Comparison of ENCODE assay signal across 2 cellular contexts in genomic region chrX:8462488-8462887, GRCh38.
TF ChIP-seq lines count a peak whose summit lies in the region.

No MANE protein-coding gene starts in this region.

TF ChIP-seq in HepG2, 621 proteins besides CTCF, POLR2A, EP300 and RAD21:
- TF ChIP-seq HNRNPK (IDR thresholded peaks at IDR 0.05; ENCODE audit: low read depth, low read length, poor library complexity, severe bottlenecking) (peak; percentile 82), ZNF343 (CRISPR knock-in tag; IDR thresholded peaks at IDR 0.05) (no peak)

TF ChIP-seq in K562, 482 proteins besides CTCF, POLR2A, EP300 and RAD21:
- TF ChIP-seq, protein P1, sequence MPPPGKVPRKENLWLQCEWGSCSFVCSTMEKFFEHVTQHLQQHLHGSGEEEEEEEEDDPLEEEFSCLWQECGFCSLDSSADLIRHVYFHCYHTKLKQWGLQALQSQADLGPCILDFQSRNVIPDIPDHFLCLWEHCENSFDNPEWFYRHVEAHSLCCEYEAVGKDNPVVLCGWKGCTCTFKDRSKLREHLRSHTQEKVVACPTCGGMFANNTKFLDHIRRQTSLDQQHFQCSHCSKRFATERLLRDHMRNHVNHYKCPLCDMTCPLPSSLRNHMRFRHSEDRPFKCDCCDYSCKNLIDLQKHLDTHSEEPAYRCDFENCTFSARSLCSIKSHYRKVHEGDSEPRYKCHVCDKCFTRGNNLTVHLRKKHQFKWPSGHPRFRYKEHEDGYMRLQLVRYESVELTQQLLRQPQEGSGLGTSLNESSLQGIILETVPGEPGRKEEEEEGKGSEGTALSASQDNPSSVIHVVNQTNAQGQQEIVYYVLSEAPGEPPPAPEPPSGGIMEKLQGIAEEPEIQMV (tag; conservative IDR thresholded peaks at IDR 0.05; ENCODE audit: low read depth): no peak
- TF ChIP-seq HNRNPK (IDR thresholded peaks at IDR 0.05; ENCODE audit: low read depth, low read length, poor library complexity, severe bottlenecking): peak; percentile 89
